ENCODE assay signal across 8 cellular contexts in genomic region chr10:5284311-5285057, GRCh38.
DNase-seq lines count a peak whose midpoint lies in the region; ATAC-seq and TF ChIP-seq lines count a peak whose summit lies in the region.

No MANE protein-coding gene starts in this region.

- H3K27me3 ChIP-seq in ascending aorta, result no peaks in the 10 kb centered on the region

- DNase-seq in SIG-M5 treated with dmso at 0.1 percent for 504 hours (lab: John Stamatoyannopoulos, UW; ENCODE audit: unreplicated experiment), result peak; percentile 83
- peak; percentile 78 for DNase-seq in glomerular visceral epithelial cell (ENCODE audit: extremely low spot score)
- DNase-seq in ascending aorta (ENCODE audit: low spot score in 2 of 2), result no peak
- DNase-seq in GM19240 (ENCODE audit: insufficient read length, low spot score), result no peak
- DNase-seq in NCI-H187 treated with DMSO at 0.1 percent for 48 hours (lab: John Stamatoyannopoulos, UW), result no peak

- no peaks in the 10 kb centered on the region for H3K4me1 ChIP-seq in ascending aorta

- TF ChIP-seq CTCF in ascending aorta (IDR thresholded peaks at IDR 0.05), result no peak

- no peak overlapping the region for H3K4me3 ChIP-seq in ascending aorta

- ATAC-seq in GM18498 (IDR thresholded peaks at IDR 0.05; ENCODE audit: unreplicated experiment) (peak; percentile 55), HG02678 (IDR thresholded peaks at IDR 0.05; ENCODE audit: unreplicated experiment) (peak; percentile 57), HG02642 (IDR thresholded peaks at IDR 0.05; ENCODE audit: poor library complexity, unreplicated experiment) (no peak)

- intact Hi-C loops in ascending aorta (cut with DNase I), result loop anchor here (5.0 kb wide), 1 partner anchor 187 kb away; no protein-coding TSS in a partner anchor

- no peaks in the 10 kb centered on the region for H3K36me3 ChIP-seq in ascending aorta

- H3K9me3 ChIP-seq in ascending aorta, result no peaks in the 10 kb centered on the region

- no peak overlapping the region for H3K27ac ChIP-seq in ascending aorta

Comparison
In these comparisons a context has a peak if more than half of its experiments do, and no peak if none do; other contexts are left out.
1. DNase-seq: peak in SIG-M5 treated with dmso at 0.1 percent for 504 hours (single experiment) and glomerular visceral epithelial cell (single experiment); none in ascending aorta (0 of 2), GM19240 (single experiment) and NCI-H187 treated with DMSO at 0.1 percent for 48 hours (single experiment).